17 cellular contexts compared by ENCODE assay signal in genomic region chr4:175277816-175278215, GRCh38.
"Had no signal": no experiment of that assay in that cellular context is flagged by ENCODE, and none has a peak within 500 bp of the region (broad histone marks: within the 10 kb centered on the region; RNA-seq: fewer than 3 reads in every experiment).

No MANE protein-coding gene starts in this region.

- DNase-seq: activated B cell treated with CpG ODN at 0.5 μM for 24 hours; activated CD4-positive, alpha-beta T cell treated with anti-CD3 and anti-CD28 coated beads for 48 hours; activated CD8-positive, alpha-beta T cell treated with anti-CD3 and anti-CD28 coated beads for 36 hours; activated naive CD4-positive, alpha-beta T cell treated with Interleukin-2 at 50 U/mL for 16 hours; activated T-cell treated with anti-CD3 and anti-CD28 coated beads, Interleukin-2, amount 50 U/mL, for 1 hour; body of pancreas; effector memory CD8-positive, alpha-beta T cell; foreskin fibroblast; kidney; left lung; stimulated activated CD4-positive, alpha-beta T cell treated with anti-CD3 and anti-CD28 coated beads, Interleukin-4, amount 100 ng/mL, for 1 hour; stimulated activated naive CD8-positive, alpha-beta T cell treated with anti-CD3 and anti-CD28 coated beads, Interleukin-15, amount 100 ng/mL, for 72 hours; transverse colon; uterus had no signal

- H3K4me1 Mint-ChIP-seq: activated B cell treated with CpG ODN at 0.5 μM for 24 hours; mesothelial cell of epicardium; stimulated activated naive CD8-positive, alpha-beta T cell treated with anti-CD3 and anti-CD28 coated beads, Interleukin-15, amount 100 ng/mL, for 72 hours had no signal

- H3K27me3 Mint-ChIP-seq: activated B cell treated with CpG ODN at 0.5 μM for 24 hours; activated CD8-positive, alpha-beta T cell treated with anti-CD3 and anti-CD28 coated beads for 36 hours; effector memory CD8-positive, alpha-beta T cell; natural killer cell treated with Interleukin-12 subunit alpha and Interleukin-12 subunit beta and Interleukin-15 and Interleukin-18, amount 100 ng/mL, for 72 hours; stimulated activated naive CD8-positive, alpha-beta T cell treated with anti-CD3 and anti-CD28 coated beads, Interleukin-15, amount 100 ng/mL, for 72 hours had no signal

- H3K4me3 Mint-ChIP-seq: activated B cell treated with CpG ODN at 0.5 μM for 24 hours; activated CD8-positive, alpha-beta T cell treated with anti-CD3 and anti-CD28 coated beads for 36 hours; effector memory CD8-positive, alpha-beta T cell; mesothelial cell of epicardium; natural killer cell treated with Interleukin-12 subunit alpha and Interleukin-12 subunit beta and Interleukin-15 and Interleukin-18, amount 100 ng/mL, for 72 hours; stimulated activated naive CD8-positive, alpha-beta T cell treated with anti-CD3 and anti-CD28 coated beads, Interleukin-15, amount 100 ng/mL, for 72 hours had no signal

- H3K36me3 Mint-ChIP-seq: mesothelial cell of epicardium; natural killer cell treated with Interleukin-12 subunit alpha and Interleukin-12 subunit beta and Interleukin-15 and Interleukin-18, amount 100 ng/mL, for 72 hours had no signal

- H3K27ac Mint-ChIP-seq: activated B cell treated with CpG ODN at 0.5 μM for 24 hours; activated CD8-positive, alpha-beta T cell treated with anti-CD3 and anti-CD28 coated beads for 36 hours; activated T-helper 2 cell treated with anti-CD3 and anti-CD28 coated beads, Interferon-gamma antibody, Interleukin-2, Interleukin-4, amounts not matched to agents 10 μg/mL and 5 μg/mL and 100 μg/mL, durations not matched to agents 14 hours and 24 hours and 36 hours; effector memory CD8-positive, alpha-beta T cell; mesothelial cell of epicardium; natural killer cell treated with Interleukin-12 subunit alpha and Interleukin-12 subunit beta and Interleukin-15 and Interleukin-18, amount 100 ng/mL, for 72 hours; stimulated activated naive CD8-positive, alpha-beta T cell treated with anti-CD3 and anti-CD28 coated beads, Interleukin-15, amount 100 ng/mL, for 72 hours had no signal

- H3K9me3 Mint-ChIP-seq: activated B cell treated with CpG ODN at 0.5 μM for 24 hours; activated CD8-positive, alpha-beta T cell treated with anti-CD3 and anti-CD28 coated beads for 36 hours; mesothelial cell of epicardium had no signal
